Comparison of ENCODE assay signal across 8 cellular contexts in genomic region chr4:105472871-105473339, GRCh38. TPM values are rescaled to one million over a fixed set of nuclear protein-coding genes. Genes with fewer than 3 reads are reported as not detected.
DNase-seq lines count a peak whose midpoint lies in the region; ATAC-seq and TF ChIP-seq lines count a peak whose summit lies in the region.

No MANE protein-coding gene starts in this region.

- H3K4me3 ChIP-seq in iPS-20b (ENCODE audit: low read length) = peak overlapping the region; percentile 93
- peak overlapping the region; percentile 70 to 94 (median 80) for H3K4me3 ChIP-seq in stomach

- H3K27me3 ChIP-seq in iPS-20b (ENCODE audit: insufficient read depth, low read length) (peaks cover 25% of the 10 kb centered on the region), stomach (no peaks in the 10 kb centered on the region)

- WGBS in stomach, 5 donors = 3% methylated on average over 19 to 20 of the region's 20 CpGs

- H3K27ac Mint-ChIP-seq in activated naive CD8-positive, alpha-beta T cell treated with anti-CD3 and anti-CD28 coated beads, Interleukin-2, amount 10 ng/mL, durations not matched to agents 7 days and 5 days = peak overlapping the region; percentile 97

- H3K27ac ChIP-seq in iPS-20b (ENCODE audit: low read length) (peak overlapping the region; percentile 85), stomach (peak overlapping the region; percentile 95 to 100 (median 99))

- H3K36me3 Mint-ChIP-seq in activated naive CD8-positive, alpha-beta T cell treated with anti-CD3 and anti-CD28 coated beads, Interleukin-2, amount 10 ng/mL, durations not matched to agents 7 days and 5 days = peaks cover 15% of the 10 kb centered on the region

- H3K9me3 ChIP-seq in iPS-20b (ENCODE audit: insufficient read depth, low read depth, low read length) (no peaks in the 10 kb centered on the region), stomach (no peaks in the 10 kb centered on the region)

- intact Hi-C loops in stomach (cut with DNase I; ENCODE audit: low total_unique reads) = loop anchor here (5.0 kb wide), 1 partner anchor 331 kb away; no protein-coding TSS in a partner anchor

- H3K9ac ChIP-seq in iPS-20b (ENCODE audit: low read depth, low read length) = peak overlapping the region; percentile 95

- peak overlapping the region; percentile 98 for H3K4me3 Mint-ChIP-seq in activated naive CD8-positive, alpha-beta T cell treated with anti-CD3 and anti-CD28 coated beads, Interleukin-2, amount 10 ng/mL, durations not matched to agents 7 days and 5 days

- peak; percentile 27 for ATAC-seq in HG03442 (IDR thresholded peaks at IDR 0.05; ENCODE audit: unreplicated experiment)
- ATAC-seq in activated naive CD8-positive, alpha-beta T cell treated with anti-CD3 and anti-CD28 coated beads, Interleukin-2, amount 10 ng/mL, durations not matched to agents 7 days and 5 days (ENCODE audit: low read depth) = peak; percentile 54
- ATAC-seq in GM21717 (IDR thresholded peaks at IDR 0.05; ENCODE audit: unreplicated experiment) = no peak

- peaks cover 2% of the 10 kb centered on the region for H3K27me3 Mint-ChIP-seq in activated naive CD8-positive, alpha-beta T cell treated with anti-CD3 and anti-CD28 coated beads, Interleukin-2, amount 10 ng/mL, durations not matched to agents 7 days and 5 days

- no peaks in the 10 kb centered on the region for H3K9me3 Mint-ChIP-seq in activated naive CD8-positive, alpha-beta T cell treated with anti-CD3 and anti-CD28 coated beads, Interleukin-2, amount 10 ng/mL, durations not matched to agents 7 days and 5 days

- H3K4me1 ChIP-seq in iPS-20b (ENCODE audit: insufficient read depth, low read length) (peaks cover 11% of the 10 kb centered on the region), stomach (peaks cover 12 to 57% (median 39%) of the 10 kb centered on the region in 4 donors)

- DNase-seq in NCI-H510A treated with DMSO at 0.1 percent for 48 hours (lab: John Stamatoyannopoulos, UW) (peak; percentile 56), NCI-H510A (lab: John Stamatoyannopoulos, UW) (no peak), stomach (no peak), islet precursor cell (no peak)
- no peak for DNase-seq in activated naive CD8-positive, alpha-beta T cell treated with anti-CD3 and anti-CD28 coated beads, Interleukin-2, amount 10 ng/mL, durations not matched to agents 7 days and 5 days

- H3K4me1 Mint-ChIP-seq in activated naive CD8-positive, alpha-beta T cell treated with anti-CD3 and anti-CD28 coated beads, Interleukin-2, amount 10 ng/mL, durations not matched to agents 7 days and 5 days = peaks cover 31% of the 10 kb centered on the region

- POLR2A ChIA-PET in activated naive CD8-positive, alpha-beta T cell treated with anti-CD3 and anti-CD28 coated beads, Interleukin-2, amount 10 ng/mL, durations not matched to agents 7 days and 5 days (lab: Charles Lee) = interaction anchor here (0.6 to 2.3 kb wide), 12 partner anchors 199 to 843 kb away, joined by 3 to 17 read pairs (median 4); partner anchors contain the start of genes AIMP1, TBCK and TET2

- TF ChIP-seq POLR2A in stomach (IDR thresholded peaks at IDR 0.05) = no peak

- H3K36me3 ChIP-seq in iPS-20b (ENCODE audit: insufficient read depth, low read depth, low read length) = 0 out of 2 replicates have a peak, but pooled peaks cover 3% of the 10 kb centered on the region
- H3K36me3 ChIP-seq in stomach = no peaks in the 10 kb centered on the region

- TF ChIP-seq CTCF in stomach (IDR thresholded peaks at IDR 0.05) = no peak

- TF ChIP-seq EP300 in stomach (IDR thresholded peaks at IDR 0.05) = no peak

RNA-seq across cellular contexts. Expression of gene PPA2, which starts 1.0 kb away (rescaled TPM):
- 10 to 100 TPM; 72.0 to 81.9 TPM for total RNA-seq in activated naive CD8-positive, alpha-beta T cell treated with anti-CD3 and anti-CD28 coated beads, Interleukin-2, amount 10 ng/mL, durations not matched to agents 7 days and 5 days
- total RNA-seq in stomach = 100 to 1,000 TPM in 3 of 5 donors, 10 to 100 TPM in 2; 10.5 to 473 (median 132) TPM
- polyA plus RNA-seq in stomach = 10 to 100 TPM; 46.4 to 96.2 (median 74.6) TPM
